ENCODE assay signal across 8 cellular contexts in genomic region chr18:25349131-25349925, GRCh38. TPM values are rescaled to one million over a fixed set of nuclear protein-coding genes. Genes with fewer than 3 reads are reported as not detected.
A peak's percentile ranks its signal among the peaks of the same experiment; 100 is the strongest.
DNase-seq lines count a peak whose midpoint lies in the region; TF ChIP-seq lines count a peak whose summit lies in the region.

No MANE protein-coding gene starts in this region.

- in situ Hi-C loops in G401 (cut with HindIII; ENCODE audit: low sequenced_read_pairs) = no loop called here

- H3K27me3 Mint-ChIP-seq in endothelial cell (ENCODE audit: unreplicated experiment) = peaks cover 12% of the 10 kb centered on the region

- peaks cover 15% of the 10 kb centered on the region for H3K36me3 Mint-ChIP-seq in endothelial cell (ENCODE audit: low read depth, unreplicated experiment)

- H3K27ac ChIP-seq in SJCRH30 = peak overlapping the region; percentile 87
- H3K27ac ChIP-seq in tibial artery = peak overlapping the region; percentile 77 to 81

- DNase-seq in G401 (ENCODE audit: low spot score) (peak; percentile 58), SJCRH30 (peak; percentile 49 to 62), endothelial cell (ENCODE audit: low spot score) (peak; percentile 57), midbrain (lab: John Stamatoyannopoulos, UW) (peak; percentile 82), tibial artery (peak; percentile 45 to 68), NCI-H774 (lab: John Stamatoyannopoulos, UW) (no peak), NCI-H1694 (lab: John Stamatoyannopoulos, UW) (no peak), GM19240 (ENCODE audit: insufficient read length, low spot score) (no peak)

- TF ChIP-seq CTCF in endothelial cell (IDR thresholded peaks at IDR 0.05; ENCODE audit: unreplicated experiment) (no peak), tibial artery (IDR thresholded peaks at IDR 0.05) (no peak)

- H3K9me3 ChIP-seq in SJCRH30 (replicated peaks) (no peaks in the 10 kb centered on the region), tibial artery (no peaks in the 10 kb centered on the region)

- peaks cover 44% of the 10 kb centered on the region for H3K4me1 Mint-ChIP-seq in endothelial cell (ENCODE audit: unreplicated experiment)

- intact Hi-C loops in tibial artery (cut with DNase I; ENCODE audit: low total_unique reads) = no loop called here

- H3K4me1 ChIP-seq in SJCRH30 (peaks cover 5% of the 10 kb centered on the region; the same call in 1 of the 2 replicates), tibial artery (peaks cover 0 to 33% (median 5%) of the 10 kb centered on the region in 4 donors)

- H3K36me3 ChIP-seq in SJCRH30 (no peaks in the 10 kb centered on the region), tibial artery (no peaks in the 10 kb centered on the region)

- peak overlapping the region; percentile 98 for H3K4me3 Mint-ChIP-seq in endothelial cell (ENCODE audit: unreplicated experiment)

- H3K4me3 ChIP-seq in SJCRH30 = peak overlapping the region; percentile 96
- peak overlapping the region; percentile 67 to 76 for H3K4me3 ChIP-seq in tibial artery

- H3K27me3 ChIP-seq in SJCRH30 (no peaks in the 10 kb centered on the region), tibial artery (peaks cover 0 to 19% of the 10 kb centered on the region in 2 donors)

- no peaks in the 10 kb centered on the region for H3K9me3 Mint-ChIP-seq in endothelial cell (ENCODE audit: unreplicated experiment)

- peak overlapping the region; percentile 91 for H3K27ac Mint-ChIP-seq in endothelial cell (ENCODE audit: unreplicated experiment)

RNA-seq across cellular contexts. Expression of gene ZNF521, which starts 2.6 kb away (rescaled TPM):
- total RNA-seq in G401 (2014; rRNA removed; shearing (Covaris generic)) = 29.4 and 87.6 TPM in 2 replicates
- total RNA-seq in SJCRH30 (2014; rRNA removed; shearing (Covaris generic)) = 17.6 and 20.3 TPM in 2 replicates
- total RNA-seq in endothelial cell (ENCODE audit: unreplicated experiment) = 238 TPM

Comparison
In these comparisons a context has a peak if more than half of its experiments do, and no peak if none do; other contexts are left out.
1. DNase-seq: peak in G401 (single experiment), SJCRH30 (2 of 2), endothelial cell (single experiment), midbrain (single experiment) and tibial artery (2 of 2); none in NCI-H774 (single experiment), NCI-H1694 (single experiment) and GM19240 (single experiment).